In genomic region chr5:150519978-150520377, GRCh38 we compare ENCODE assay signal across 30 cellular contexts. TPM values are rescaled to one million over a fixed set of nuclear protein-coding genes. Genes with fewer than 3 reads are reported as not detected.
DNase-seq lines count a peak whose midpoint lies in the region; ATAC-seq and TF ChIP-seq lines count a peak whose summit lies in the region.
"Had no signal": no experiment of that assay in that cellular context is flagged by ENCODE, and none has a peak within 500 bp of the region (broad histone marks: within the 10 kb centered on the region; RNA-seq: fewer than 3 reads in every experiment).

No MANE protein-coding gene starts in this region.

- H3K4me3 ChIP-seq in cardiac muscle cell, result no peak overlapping the region
- no peak overlapping the region for H3K4me3 ChIP-seq in body of pancreas
- H3K4me3 ChIP-seq in right lobe of liver, result no peak overlapping the region
- H3K4me3 ChIP-seq: BLaER1 treated with 17β-estradiol and CSF1 and Interleukin-3, amounts not matched to agents 10 nM and 100 nM; K562; lower lobe of right lung; MG63; neural progenitor cell; SJSA1; smooth muscle cell; transverse colon had no signal

- peak overlapping the region; percentile 18 for H3K27ac ChIP-seq in cardiac muscle cell
- peak overlapping the region; percentile 43 to 78 (median 76) for H3K27ac ChIP-seq in body of pancreas
- H3K27ac ChIP-seq in right lobe of liver, result peak overlapping the region; percentile 40 to 93 (median 57)
- H3K27ac ChIP-seq: BLaER1 treated with 17β-estradiol and CSF1 and Interleukin-3, amounts not matched to agents 10 nM and 100 nM; foreskin keratinocyte; SJSA1 had no signal

- intact Hi-C loops in cardiac septum (cut with DNase I), result loop anchor here (5.0 kb wide), 1 partner anchor 33 kb away; no protein-coding TSS in a partner anchor
- intact Hi-C loops in body of pancreas (cut with DNase I), result loop anchor here (5.0 kb wide), 1 partner anchor 33 kb away; no protein-coding TSS in a partner anchor
- intact Hi-C loops in right lobe of liver (cut with DNase I), result loop anchor here in 1 of 2 donors (5.0 kb wide), 1 partner anchor 33 kb away; no protein-coding TSS in a partner anchor

- ATAC-seq in body of pancreas (no peak), right lobe of liver (no peak), GM18511 (IDR thresholded peaks at IDR 0.05; ENCODE audit: unreplicated experiment) (no peak), HG02759 (IDR thresholded peaks at IDR 0.05; ENCODE audit: unreplicated experiment) (no peak)
- ATAC-seq: activated T-cell treated with anti-CD3 and anti-CD28 coated beads, Interleukin-2, amount 50 U/mL, for 72 hours; foreskin keratinocyte; K562; lower lobe of right lung; stimulated activated naive CD8-positive, alpha-beta T cell treated with anti-CD3 and anti-CD28 coated beads, Interleukin-15, Interleukin-2, amounts not matched to agents 100 U/mL and 50 U/mL, for 24 hours had no signal

- TF ChIP-seq CTCF in cardiac muscle cell (IDR thresholded peaks at IDR 0.05; ENCODE audit: low read depth, low read length) (no peak), body of pancreas (IDR thresholded peaks at IDR 0.05) (no peak), right lobe of liver (IDR thresholded peaks at IDR 0.05) (no peak)

- DNase-seq in cardiac muscle cell (ENCODE audit: low read depth in 1 of 2, low spot score in 1 of 2), result no peak
- DNase-seq in cardiac septum (ENCODE audit: low spot score), result no peak
- DNase-seq in body of pancreas, result no peak
- DNase-seq in right lobe of liver, result peak in 1 of 3 donors; percentile 44
- DNase-seq in H4 (ENCODE audit: low spot score), result no peak
- no peak for DNase-seq in activated CD4-positive, CD25-positive, alpha-beta regulatory T cell (lab: John Stamatoyannopoulos, UW)
- DNase-seq: ACHN; activated CD4-positive, alpha-beta T cell treated with anti-CD3 and anti-CD28 coated beads for 48 hours; activated naive CD4-positive, alpha-beta T cell treated with anti-CD3 and anti-CD28 coated beads, Interleukin-2, amount 50 U/mL, for 16 hours; activated T-cell treated with anti-CD3 and anti-CD28 coated beads, Interleukin-2, amount 50 U/mL, for 72 hours; aorta; cerebellar nuclear complex; effector CD4-positive, alpha-beta T cell; EL; foreskin keratinocyte; H7; hypothalamus; lower lobe of right lung; NCI-H1436; stimulated activated CD4-positive, alpha-beta T cell treated with anti-CD3 and anti-CD28 coated beads, Interleukin-2, amount 100 ng/mL, for 48 hours; stimulated activated naive CD8-positive, alpha-beta T cell treated with anti-CD3 and anti-CD28 coated beads, Interleukin-15, Interleukin-2, amounts not matched to agents 100 U/mL and 50 U/mL, for 24 hours; transverse colon had no signal

- H3K27me3 ChIP-seq in cardiac muscle cell, result no peaks in the 10 kb centered on the region
- H3K27me3 ChIP-seq in body of pancreas, result no peaks in the 10 kb centered on the region
- no peaks in the 10 kb centered on the region for H3K27me3 ChIP-seq in right lobe of liver
- H3K27me3 ChIP-seq: BLaER1 treated with 17β-estradiol and CSF1 and Interleukin-3, amounts not matched to agents 10 nM and 100 nM; foreskin keratinocyte; MG63; neural progenitor cell; SJSA1; transverse colon had no signal

- H3K9me3 ChIP-seq in cardiac muscle cell (ENCODE audit: low read depth) (no peaks in the 10 kb centered on the region), body of pancreas (no peaks in the 10 kb centered on the region), right lobe of liver (no peaks in the 10 kb centered on the region)
- H3K9me3 ChIP-seq: BLaER1 treated with 17β-estradiol and CSF1 and Interleukin-3, amounts not matched to agents 10 nM and 100 nM; lower lobe of right lung; MG63; SJSA1; transverse colon had no signal

- H3K36me3 ChIP-seq in cardiac muscle cell (no peaks in the 10 kb centered on the region), body of pancreas (replicated peaks in 1 of 2; ENCODE audit: insufficient read depth in 1 of 2, low read depth in 2 of 2) (no peaks in the 10 kb centered on the region), right lobe of liver (peaks cover 0 to 17% (median 5%) of the 10 kb centered on the region in 4 donors)
- H3K36me3 ChIP-seq: neural progenitor cell, transverse colon had no signal

- 60% methylated on average over 4 of the region's 4 CpGs; no CpG with 5 or more reads in 1 of the 2 donors for WGBS in body of pancreas, 2 donors
- WGBS in right lobe of liver (ENCODE audit: insufficient coverage, low coverage, low lambda C conversion rate, missing lambda C conversion rate), result 12% methylated on average over 3 of the region's 4 CpGs

- TF ChIP-seq POLR2A in body of pancreas (IDR thresholded peaks at IDR 0.05) (no peak), right lobe of liver (IDR thresholded peaks at IDR 0.05) (no peak)

- H3K4me1 ChIP-seq in cardiac muscle cell (ENCODE audit: low read depth), result peaks cover 45% of the 10 kb centered on the region
- H3K4me1 ChIP-seq in body of pancreas, result peaks cover 99% of the 10 kb centered on the region
- H3K4me1 ChIP-seq in right lobe of liver, result peaks cover 0 to 98% (median 61%) of the 10 kb centered on the region in 4 donors

RNA-seq across cellular contexts. Expression of gene NDST1, which starts 12.0 kb away (rescaled TPM):
- total RNA-seq in cardiac muscle cell, result 79.8 and 97.6 TPM in 2 replicates
- polyA plus RNA-seq in cardiac muscle cell, result 26.6 and 34.9 TPM in 2 replicates
- total RNA-seq in cardiac septum, result 67.6 TPM
- 10 to 100 TPM; 37.6 to 56.0 TPM for total RNA-seq in body of pancreas
- 10 to 100 TPM; 38.1 to 97.5 (median 76.0) TPM for total RNA-seq in right lobe of liver
- total RNA-seq in H4 (2014; rRNA removed; shearing (Covaris generic)), result 18.8 and 26.6 TPM in 2 replicates

Comparison
In these comparisons a context has a peak if more than half of its experiments do, and no peak if none do; other contexts are left out.
1. H3K27ac ChIP-seq: peak in every context shown above with its lines; median percentile 76 in body of pancreas; 57 in right lobe of liver; 18 in cardiac muscle cell.